Comparison of ENCODE assay signal across 2 cellular contexts in the genomic region with DNA sequence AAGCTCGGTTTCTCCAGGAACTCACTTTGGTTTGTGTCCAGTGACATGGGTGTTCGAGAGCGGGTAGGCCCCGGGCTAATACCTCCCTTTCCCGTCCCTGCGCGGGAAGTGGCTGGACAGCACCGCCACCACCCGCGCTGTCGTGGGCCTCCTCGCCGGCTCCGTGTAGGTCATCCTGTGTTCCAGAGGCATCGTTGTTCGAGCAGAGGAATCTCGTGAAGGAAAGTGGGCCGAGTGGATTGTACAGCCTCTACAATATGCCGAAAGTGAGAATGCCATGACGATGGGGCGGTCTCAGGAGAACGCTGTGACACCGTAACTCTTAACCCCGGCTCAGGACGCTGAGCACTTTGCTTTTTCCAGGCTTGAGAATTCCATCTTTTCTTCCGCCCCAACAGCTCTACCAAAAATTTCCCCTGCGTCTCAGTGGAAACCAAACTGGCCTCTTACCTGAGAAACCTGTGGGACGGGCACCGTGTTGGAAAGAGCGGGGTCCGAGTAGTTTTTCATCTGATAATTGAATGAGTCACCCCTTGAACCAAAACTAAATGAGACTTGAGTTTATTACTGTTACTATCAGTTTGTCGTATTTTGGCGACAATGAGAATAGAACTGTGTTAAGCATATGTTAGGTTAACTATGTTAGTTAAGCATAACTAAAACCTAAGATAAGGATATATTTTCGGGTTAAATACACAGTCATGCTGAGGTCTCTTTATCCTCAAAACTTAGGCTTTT.
TF ChIP-seq lines count a peak whose summit lies in the region.

No MANE protein-coding gene starts in this region.

TF ChIP-seq in HCT116, 20 proteins besides CTCF, POLR2A, EP300 and RAD21:
- TF ChIP-seq POLR2AphosphoS5 (IDR thresholded peaks at IDR 0.05; ENCODE audit: low read depth, low read length) (no peak), ZFX (IDR thresholded peaks at IDR 0.05) (peak; percentile 93), SIN3A (IDR thresholded peaks at IDR 0.05; ENCODE audit: low read depth) (peak; percentile 24; the same call in 1 of the 2 replicates)

TF ChIP-seq in H1, 55 proteins besides CTCF, POLR2A, EP300 and RAD21:
- TF ChIP-seq KDM4A (IDR thresholded peaks at IDR 0.05; ENCODE audit: low read depth, low read length, severe bottlenecking): peak; percentile 31
- TF ChIP-seq, protein P1, sequence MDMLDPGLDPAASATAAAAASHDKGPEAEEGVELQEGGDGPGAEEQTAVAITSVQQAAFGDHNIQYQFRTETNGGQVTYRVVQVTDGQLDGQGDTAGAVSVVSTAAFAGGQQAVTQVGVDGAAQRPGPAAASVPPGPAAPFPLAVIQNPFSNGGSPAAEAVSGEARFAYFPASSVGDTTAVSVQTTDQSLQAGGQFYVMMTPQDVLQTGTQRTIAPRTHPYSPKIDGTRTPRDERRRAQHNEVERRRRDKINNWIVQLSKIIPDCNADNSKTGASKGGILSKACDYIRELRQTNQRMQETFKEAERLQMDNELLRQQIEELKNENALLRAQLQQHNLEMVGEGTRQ (IDR thresholded peaks at IDR 0.05; ENCODE audit: low read length): no peak
- no peak for TF ChIP-seq POU5F1 (IDR thresholded peaks at IDR 0.05; ENCODE audit: low read depth, low read length)
- peak; percentile 71 for TF ChIP-seq SAP30 (IDR thresholded peaks at IDR 0.05; ENCODE audit: insufficient read depth, insufficient replicate concordance, low read length)
- no peak for TF ChIP-seq YY1 (IDR thresholded peaks at IDR 0.05; ENCODE audit: low read depth, low read length)
- no peak; a peak in 1 of 4 replicates for TF ChIP-seq HDAC2 (IDR thresholded peaks at IDR 0.05; ENCODE audit: borderline replicate concordance in 1 of 2, low read depth in 2 of 2, low read length in 2 of 2)
- no peak for TF ChIP-seq TBP (IDR thresholded peaks at IDR 0.05; ENCODE audit: low read depth, low read length)
- no peak for TF ChIP-seq JUN (IDR thresholded peaks at IDR 0.05; ENCODE audit: low read depth, low read length)
- no peak for TF ChIP-seq MAFK (IDR thresholded peaks at IDR 0.05; ENCODE audit: low read depth, low read length)
- no peak for TF ChIP-seq GABPA (IDR thresholded peaks at IDR 0.05; ENCODE audit: borderline replicate concordance, insufficient read depth, low read length)
- no peak for TF ChIP-seq ZNF274 (IDR thresholded peaks at IDR 0.05; ENCODE audit: borderline replicate concordance, extremely low read depth, low read length)
- TF ChIP-seq PHF8 (conservative IDR thresholded peaks at IDR 0.05; ENCODE audit: low read depth, low read length): no peak
- no peak for TF ChIP-seq SIX5 (IDR thresholded peaks at IDR 0.05; ENCODE audit: low read depth, low read length)
- peak; percentile 92 for TF ChIP-seq ASH2L (IDR thresholded peaks at IDR 0.05; ENCODE audit: low read length)
- no peak for TF ChIP-seq SP4 (IDR thresholded peaks at IDR 0.05; ENCODE audit: low read length)
- TF ChIP-seq NRF1 (IDR thresholded peaks at IDR 0.05; ENCODE audit: low read depth, low read length): no peak
- TF ChIP-seq BACH1 (IDR thresholded peaks at IDR 0.05; ENCODE audit: low read length): no peak
- no peak for TF ChIP-seq TEAD4 (IDR thresholded peaks at IDR 0.05; ENCODE audit: low read depth, low read length)
- TF ChIP-seq SP1 (IDR thresholded peaks at IDR 0.05; ENCODE audit: low read depth, low read length): no peak
- TF ChIP-seq CHD1 (IDR thresholded peaks at IDR 0.05; ENCODE audit: low read depth, low read length): no peak
- no peak for TF ChIP-seq CHD2 (IDR thresholded peaks at IDR 0.05; ENCODE audit: low read length)
- TF ChIP-seq TAF1 (IDR thresholded peaks at IDR 0.05; ENCODE audit: low read depth, low read length): no peak
- TF ChIP-seq CREB1 (IDR thresholded peaks at IDR 0.05): no peak
- TF ChIP-seq SIN3A (conservative IDR thresholded peaks at IDR 0.05 in 1 of 2, IDR thresholded peaks at IDR 0.05 in 1 of 2; ENCODE audit: low read depth in 1 of 2, low read length in 2 of 2): peak in 1 of 2 experiments; percentile 62; a peak in 1 of 4 replicates
- TF ChIP-seq CBX8 (IDR thresholded peaks at IDR 0.05; ENCODE audit: borderline replicate concordance, low read depth, low read length): no peak
- no peak for TF ChIP-seq NANOG (IDR thresholded peaks at IDR 0.05; ENCODE audit: insufficient read depth, low read depth, low read length, poor library complexity, severe bottlenecking)
- no peak for TF ChIP-seq CBX5 (IDR thresholded peaks at IDR 0.05; ENCODE audit: low read depth, low read length)
- TF ChIP-seq HDAC6 (IDR thresholded peaks at IDR 0.05; ENCODE audit: low read depth, low read length): no peak
- TF ChIP-seq, protein P2, sequence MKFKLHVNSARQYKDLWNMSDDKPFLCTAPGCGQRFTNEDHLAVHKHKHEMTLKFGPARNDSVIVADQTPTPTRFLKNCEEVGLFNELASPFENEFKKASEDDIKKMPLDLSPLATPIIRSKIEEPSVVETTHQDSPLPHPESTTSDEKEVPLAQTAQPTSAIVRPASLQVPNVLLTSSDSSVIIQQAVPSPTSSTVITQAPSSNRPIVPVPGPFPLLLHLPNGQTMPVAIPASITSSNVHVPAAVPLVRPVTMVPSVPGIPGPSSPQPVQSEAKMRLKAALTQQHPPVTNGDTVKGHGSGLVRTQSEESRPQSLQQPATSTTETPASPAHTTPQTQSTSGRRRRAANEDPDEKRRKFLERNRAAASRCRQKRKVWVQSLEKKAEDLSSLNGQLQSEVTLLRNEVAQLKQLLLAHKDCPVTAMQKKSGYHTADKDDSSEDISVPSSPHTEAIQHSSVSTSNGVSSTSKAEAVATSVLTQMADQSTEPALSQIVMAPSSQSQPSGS (IDR thresholded peaks at IDR 0.05; ENCODE audit: low read length): peak; percentile 11; the same call in 1 of the 2 replicates
- TF ChIP-seq KDM1A (IDR thresholded peaks at IDR 0.05; ENCODE audit: borderline replicate concordance, low read length): no peak
- no peak for TF ChIP-seq KDM5A (IDR thresholded peaks at IDR 0.05; ENCODE audit: low read length)
- no peak for TF ChIP-seq BCL11A (IDR thresholded peaks at IDR 0.05; ENCODE audit: low read depth in 2 of 2, low read length in 2 of 2)
- 0 out of 2 replicates have a peak, but pooled peaks have one; percentile 18 for TF ChIP-seq RBBP5 (IDR thresholded peaks at IDR 0.05; ENCODE audit: borderline replicate concordance, low read depth, low read length)
- no peak for TF ChIP-seq BRCA1 (IDR thresholded peaks at IDR 0.05; ENCODE audit: low read depth, low read length)
- TF ChIP-seq RXRA (IDR thresholded peaks at IDR 0.05; ENCODE audit: insufficient read depth, low read depth, low read length): no peak
- no peak for TF ChIP-seq EZH2 (IDR thresholded peaks at IDR 0.05; ENCODE audit: low read depth, low read length, severe bottlenecking)
- TF ChIP-seq, protein P3, sequence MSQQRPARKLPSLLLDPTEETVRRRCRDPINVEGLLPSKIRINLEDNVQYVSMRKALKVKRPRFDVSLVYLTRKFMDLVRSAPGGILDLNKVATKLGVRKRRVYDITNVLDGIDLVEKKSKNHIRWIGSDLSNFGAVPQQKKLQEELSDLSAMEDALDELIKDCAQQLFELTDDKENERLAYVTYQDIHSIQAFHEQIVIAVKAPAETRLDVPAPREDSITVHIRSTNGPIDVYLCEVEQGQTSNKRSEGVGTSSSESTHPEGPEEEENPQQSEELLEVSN (IDR thresholded peaks at IDR 0.05): no peak
- TF ChIP-seq SP2 (IDR thresholded peaks at IDR 0.05; ENCODE audit: low read length): no peak
- TF ChIP-seq, protein P4, sequence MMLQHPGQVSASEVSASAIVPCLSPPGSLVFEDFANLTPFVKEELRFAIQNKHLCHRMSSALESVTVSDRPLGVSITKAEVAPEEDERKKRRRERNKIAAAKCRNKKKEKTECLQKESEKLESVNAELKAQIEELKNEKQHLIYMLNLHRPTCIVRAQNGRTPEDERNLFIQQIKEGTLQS (IDR thresholded peaks at IDR 0.05; ENCODE audit: insufficient read depth, low read depth, low read length): no peak
- no peak for TF ChIP-seq CTBP2 (IDR thresholded peaks at IDR 0.05; ENCODE audit: borderline replicate concordance, insufficient read depth, insufficient read length, low read length)
- no peak; the same call in 1 of the 2 replicates for TF ChIP-seq POLR2AphosphoS5 (IDR thresholded peaks at IDR 0.05; ENCODE audit: low read depth, low read length)
- no peak for TF ChIP-seq EGR1 (IDR thresholded peaks at IDR 0.05; ENCODE audit: borderline replicate concordance, low read depth, low read length)
- no peak for TF ChIP-seq TAF7 (optimal IDR thresholded peaks at IDR 0.05; ENCODE audit: borderline replicate concordance, low read depth, low read length)
- TF ChIP-seq JUND (IDR thresholded peaks at IDR 0.05; ENCODE audit: low read length): no peak
- TF ChIP-seq TCF12 (IDR thresholded peaks at IDR 0.05; ENCODE audit: low read depth, low read length): no peak
- TF ChIP-seq RNF2 (IDR thresholded peaks at IDR 0.05; ENCODE audit: borderline replicate concordance, low read depth, low read length, missing control alignments, poor library complexity, severe bottlenecking): no peak
- TF ChIP-seq SUZ12 (IDR thresholded peaks at IDR 0.05; ENCODE audit: low read length): no peak
- no peak for TF ChIP-seq SRF (IDR thresholded peaks at IDR 0.05; ENCODE audit: low read depth, low read length)
- TF ChIP-seq, protein P5, sequence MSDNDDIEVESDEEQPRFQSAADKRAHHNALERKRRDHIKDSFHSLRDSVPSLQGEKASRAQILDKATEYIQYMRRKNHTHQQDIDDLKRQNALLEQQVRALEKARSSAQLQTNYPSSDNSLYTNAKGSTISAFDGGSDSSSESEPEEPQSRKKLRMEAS (IDR thresholded peaks at IDR 0.05): no peak
- TF ChIP-seq SIRT6 (IDR thresholded peaks at IDR 0.05; ENCODE audit: low read length): no peak
- TF ChIP-seq GTF2F1 (IDR thresholded peaks at IDR 0.05; ENCODE audit: borderline replicate concordance, low read depth, low read length): no peak
- TF ChIP-seq, protein P6, sequence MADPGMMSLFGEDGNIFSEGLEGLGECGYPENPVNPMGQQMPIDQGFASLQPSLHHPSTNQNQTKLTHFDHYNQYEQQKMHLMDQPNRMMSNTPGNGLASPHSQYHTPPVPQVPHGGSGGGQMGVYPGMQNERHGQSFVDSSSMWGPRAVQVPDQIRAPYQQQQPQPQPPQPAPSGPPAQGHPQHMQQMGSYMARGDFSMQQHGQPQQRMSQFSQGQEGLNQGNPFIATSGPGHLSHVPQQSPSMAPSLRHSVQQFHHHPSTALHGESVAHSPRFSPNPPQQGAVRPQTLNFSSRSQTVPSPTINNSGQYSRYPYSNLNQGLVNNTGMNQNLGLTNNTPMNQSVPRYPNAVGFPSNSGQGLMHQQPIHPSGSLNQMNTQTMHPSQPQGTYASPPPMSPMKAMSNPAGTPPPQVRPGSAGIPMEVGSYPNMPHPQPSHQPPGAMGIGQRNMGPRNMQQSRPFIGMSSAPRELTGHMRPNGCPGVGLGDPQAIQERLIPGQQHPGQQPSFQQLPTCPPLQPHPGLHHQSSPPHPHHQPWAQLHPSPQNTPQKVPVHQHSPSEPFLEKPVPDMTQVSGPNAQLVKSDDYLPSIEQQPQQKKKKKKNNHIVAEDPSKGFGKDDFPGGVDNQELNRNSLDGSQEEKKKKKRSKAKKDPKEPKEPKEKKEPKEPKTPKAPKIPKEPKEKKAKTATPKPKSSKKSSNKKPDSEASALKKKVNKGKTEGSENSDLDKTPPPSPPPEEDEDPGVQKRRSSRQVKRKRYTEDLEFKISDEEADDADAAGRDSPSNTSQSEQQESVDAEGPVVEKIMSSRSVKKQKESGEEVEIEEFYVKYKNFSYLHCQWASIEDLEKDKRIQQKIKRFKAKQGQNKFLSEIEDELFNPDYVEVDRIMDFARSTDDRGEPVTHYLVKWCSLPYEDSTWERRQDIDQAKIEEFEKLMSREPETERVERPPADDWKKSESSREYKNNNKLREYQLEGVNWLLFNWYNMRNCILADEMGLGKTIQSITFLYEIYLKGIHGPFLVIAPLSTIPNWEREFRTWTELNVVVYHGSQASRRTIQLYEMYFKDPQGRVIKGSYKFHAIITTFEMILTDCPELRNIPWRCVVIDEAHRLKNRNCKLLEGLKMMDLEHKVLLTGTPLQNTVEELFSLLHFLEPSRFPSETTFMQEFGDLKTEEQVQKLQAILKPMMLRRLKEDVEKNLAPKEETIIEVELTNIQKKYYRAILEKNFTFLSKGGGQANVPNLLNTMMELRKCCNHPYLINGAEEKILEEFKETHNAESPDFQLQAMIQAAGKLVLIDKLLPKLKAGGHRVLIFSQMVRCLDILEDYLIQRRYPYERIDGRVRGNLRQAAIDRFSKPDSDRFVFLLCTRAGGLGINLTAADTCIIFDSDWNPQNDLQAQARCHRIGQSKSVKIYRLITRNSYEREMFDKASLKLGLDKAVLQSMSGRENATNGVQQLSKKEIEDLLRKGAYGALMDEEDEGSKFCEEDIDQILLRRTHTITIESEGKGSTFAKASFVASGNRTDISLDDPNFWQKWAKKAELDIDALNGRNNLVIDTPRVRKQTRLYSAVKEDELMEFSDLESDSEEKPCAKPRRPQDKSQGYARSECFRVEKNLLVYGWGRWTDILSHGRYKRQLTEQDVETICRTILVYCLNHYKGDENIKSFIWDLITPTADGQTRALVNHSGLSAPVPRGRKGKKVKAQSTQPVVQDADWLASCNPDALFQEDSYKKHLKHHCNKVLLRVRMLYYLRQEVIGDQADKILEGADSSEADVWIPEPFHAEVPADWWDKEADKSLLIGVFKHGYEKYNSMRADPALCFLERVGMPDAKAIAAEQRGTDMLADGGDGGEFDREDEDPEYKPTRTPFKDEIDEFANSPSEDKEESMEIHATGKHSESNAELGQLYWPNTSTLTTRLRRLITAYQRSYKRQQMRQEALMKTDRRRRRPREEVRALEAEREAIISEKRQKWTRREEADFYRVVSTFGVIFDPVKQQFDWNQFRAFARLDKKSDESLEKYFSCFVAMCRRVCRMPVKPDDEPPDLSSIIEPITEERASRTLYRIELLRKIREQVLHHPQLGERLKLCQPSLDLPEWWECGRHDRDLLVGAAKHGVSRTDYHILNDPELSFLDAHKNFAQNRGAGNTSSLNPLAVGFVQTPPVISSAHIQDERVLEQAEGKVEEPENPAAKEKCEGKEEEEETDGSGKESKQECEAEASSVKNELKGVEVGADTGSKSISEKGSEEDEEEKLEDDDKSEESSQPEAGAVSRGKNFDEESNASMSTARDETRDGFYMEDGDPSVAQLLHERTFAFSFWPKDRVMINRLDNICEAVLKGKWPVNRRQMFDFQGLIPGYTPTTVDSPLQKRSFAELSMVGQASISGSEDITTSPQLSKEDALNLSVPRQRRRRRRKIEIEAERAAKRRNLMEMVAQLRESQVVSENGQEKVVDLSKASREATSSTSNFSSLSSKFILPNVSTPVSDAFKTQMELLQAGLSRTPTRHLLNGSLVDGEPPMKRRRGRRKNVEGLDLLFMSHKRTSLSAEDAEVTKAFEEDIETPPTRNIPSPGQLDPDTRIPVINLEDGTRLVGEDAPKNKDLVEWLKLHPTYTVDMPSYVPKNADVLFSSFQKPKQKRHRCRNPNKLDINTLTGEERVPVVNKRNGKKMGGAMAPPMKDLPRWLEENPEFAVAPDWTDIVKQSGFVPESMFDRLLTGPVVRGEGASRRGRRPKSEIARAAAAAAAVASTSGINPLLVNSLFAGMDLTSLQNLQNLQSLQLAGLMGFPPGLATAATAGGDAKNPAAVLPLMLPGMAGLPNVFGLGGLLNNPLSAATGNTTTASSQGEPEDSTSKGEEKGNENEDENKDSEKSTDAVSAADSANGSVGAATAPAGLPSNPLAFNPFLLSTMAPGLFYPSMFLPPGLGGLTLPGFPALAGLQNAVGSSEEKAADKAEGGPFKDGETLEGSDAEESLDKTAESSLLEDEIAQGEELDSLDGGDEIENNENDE (IDR thresholded peaks at IDR 0.05; ENCODE audit: insufficient replicate concordance, low read length): no peak
- no peak for TF ChIP-seq RFX5 (IDR thresholded peaks at IDR 0.05; ENCODE audit: borderline replicate concordance, low read depth, low read length)
- no peak for TF ChIP-seq FOSL1 (IDR thresholded peaks at IDR 0.05; ENCODE audit: insufficient read depth, low read depth, low read length)
